ENCODE assay signal across 1 cellular context in genomic region chr1:89460348-89460747, GRCh38.
TF ChIP-seq lines count a peak whose summit lies in the region.

No MANE protein-coding gene starts in this region.

TF ChIP-seq in K562, 482 proteins besides CTCF, POLR2A, EP300 and RAD21 (continued from another document):
- TF ChIP-seq ZNF232 (CRISPR knock-in tag; IDR thresholded peaks at IDR 0.05), result no peak
- TF ChIP-seq CREBBP (IDR thresholded peaks at IDR 0.05; ENCODE audit: low read depth, low read length), result no peak
- no peak for TF ChIP-seq FOXJ2 (tag; IDR thresholded peaks at IDR 0.05)
- TF ChIP-seq TAF7 (tag; IDR thresholded peaks at IDR 0.05), result no peak
- no peak for TF ChIP-seq PREB (CRISPR knock-in tag; IDR thresholded peaks at IDR 0.05)
- no peak for TF ChIP-seq AFF1 (IDR thresholded peaks at IDR 0.05; ENCODE audit: low read depth in 1 of 2, partially characterized antibody in 2 of 2)
